ENCODE assay signal across 20 cellular contexts in the genomic region with DNA sequence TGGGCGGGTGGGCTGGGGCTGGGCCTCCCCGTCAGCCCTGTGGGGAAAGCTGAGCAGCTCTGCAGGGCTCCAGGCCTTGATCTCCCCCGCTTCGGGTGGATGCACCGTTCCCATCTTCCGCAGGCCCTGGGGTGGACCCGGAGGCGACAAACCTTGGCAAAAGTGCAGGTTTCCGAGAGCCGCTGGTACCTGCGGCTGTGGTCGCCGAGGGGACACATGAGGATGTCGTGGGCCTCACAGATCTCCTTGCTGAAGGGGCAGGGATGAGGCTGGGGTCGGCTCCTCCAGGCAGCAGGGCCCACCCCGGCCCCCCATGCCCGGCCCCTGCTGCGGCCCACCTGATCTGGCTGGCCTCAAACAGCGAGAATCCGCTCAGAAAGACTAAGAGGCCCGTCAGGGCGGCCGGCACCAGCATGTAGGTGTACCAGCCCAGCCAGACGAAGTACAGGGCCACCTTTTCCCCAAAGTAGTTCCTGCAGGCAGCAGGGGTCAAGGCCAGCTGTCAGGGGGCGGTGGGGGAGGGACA. TPM values are rescaled to one million over a fixed set of nuclear protein-coding genes. Genes with fewer than 3 reads are reported as not detected.
DNase-seq lines count a peak whose midpoint lies in the region; ATAC-seq and TF ChIP-seq lines count a peak whose summit lies in the region.
"Had no signal": no experiment of that assay in that cellular context is flagged by ENCODE, and none has a peak within 500 bp of the region (broad histone marks: within the 10 kb centered on the region; RNA-seq: fewer than 3 reads in every experiment).

No MANE protein-coding gene starts in this region.

- WGBS in right cardiac atrium = 51% methylated on average over 25 of the region's 25 CpGs
- 30 to 44% (median 41%) methylated on average over 22 to 25 of the region's 25 CpGs for WGBS in psoas muscle, 3 donors

- H3K4me1 Mint-ChIP-seq in natural killer cell treated with Interleukin-12 subunit alpha and Interleukin-12 subunit beta and Interleukin-15 and Interleukin-18, amount 100 ng/mL, for 72 hours (ENCODE audit: low read depth in 2 of 2) = no peaks in the 10 kb centered on the region
- no peaks in the 10 kb centered on the region for H3K4me1 Mint-ChIP-seq in natural killer cell

- H3K4me3 ChIP-seq in right cardiac atrium (ENCODE audit: low read length) (no peak overlapping the region), psoas muscle (no peak overlapping the region)
- H3K4me3 ChIP-seq: BLaER1, K562, SK-N-MC had no signal

- no peaks in the 10 kb centered on the region for H3K36me3 Mint-ChIP-seq in natural killer cell treated with Interleukin-12 subunit alpha and Interleukin-12 subunit beta and Interleukin-15 and Interleukin-18, amount 100 ng/mL, for 72 hours
- no peaks in the 10 kb centered on the region for H3K36me3 Mint-ChIP-seq in natural killer cell

- no peaks in the 10 kb centered on the region for H3K9me3 ChIP-seq in right cardiac atrium (ENCODE audit: control insufficient read depth, low read length)
- H3K9me3 ChIP-seq in psoas muscle = no peaks in the 10 kb centered on the region
- H3K9me3 ChIP-seq: BLaER1 had no signal

- DNase-seq in DMS53 (lab: John Stamatoyannopoulos, UW) (peak; percentile 61), DMS53 treated with DMSO at 0.1 percent for 48 hours (lab: John Stamatoyannopoulos, UW; ENCODE audit: unreplicated experiment) (no peak), natural killer cell (no peak), right cardiac atrium (peak in 2 of 3 donors; percentile 36 to 43), psoas muscle (peak; percentile 7 to 31)
- DNase-seq in natural killer cell treated with Interleukin-12 subunit alpha and Interleukin-12 subunit beta and Interleukin-15 and Interleukin-18, amount 100 ng/mL, for 72 hours (ENCODE audit: low spot score) = peak; percentile 57
- DNase-seq: DMS 273 treated with DMSO at 0.1 percent for 48 hours, EL, NCI-H1417, NCI-H187 treated with DMSO at 0.1 percent for 48 hours, NCI-H446, NCI-H774, PC-3 had no signal

- H3K27ac ChIP-seq in right cardiac atrium (ENCODE audit: low read length) (no peak overlapping the region), psoas muscle (no peak overlapping the region)
- H3K27ac ChIP-seq: 22Rv1, BLaER1, SK-N-MC had no signal

- no peaks in the 10 kb centered on the region for H3K27me3 Mint-ChIP-seq in natural killer cell treated with Interleukin-12 subunit alpha and Interleukin-12 subunit beta and Interleukin-15 and Interleukin-18, amount 100 ng/mL, for 72 hours
- peaks cover 0 to 3% of the 10 kb centered on the region in 2 donors for H3K27me3 Mint-ChIP-seq in natural killer cell (ENCODE audit: low read depth in 2 of 2)

- no peak for ATAC-seq in natural killer cell treated with Interleukin-12 subunit alpha and Interleukin-12 subunit beta and Interleukin-15 and Interleukin-18, amount 100 ng/mL, for 72 hours
- no peak for ATAC-seq in natural killer cell
- ATAC-seq in right cardiac atrium = no peak
- ATAC-seq in psoas muscle = no peak
- no peak for ATAC-seq in HG03280 (IDR thresholded peaks at IDR 0.05; ENCODE audit: unreplicated experiment)
- no peak for ATAC-seq in HG02571 (IDR thresholded peaks at IDR 0.05; ENCODE audit: unreplicated experiment)
- ATAC-seq: K562, PC-3 had no signal

- no peaks in the 10 kb centered on the region for H3K27me3 ChIP-seq in right cardiac atrium (ENCODE audit: control insufficient read depth, insufficient read depth)
- H3K27me3 ChIP-seq in psoas muscle (ENCODE audit: insufficient read depth in 3 of 3, low read length in 2 of 3) = peaks cover 0 to 18% (median 4%) of the 10 kb centered on the region in 3 donors
- H3K27me3 ChIP-seq: BLaER1 had no signal

- no peak overlapping the region for H3K4me3 Mint-ChIP-seq in natural killer cell treated with Interleukin-12 subunit alpha and Interleukin-12 subunit beta and Interleukin-15 and Interleukin-18, amount 100 ng/mL, for 72 hours
- H3K4me3 Mint-ChIP-seq in natural killer cell = no peak overlapping the region

- intact Hi-C loops in natural killer cell (cut with micrococcal nuclease) (no loop called here), right cardiac atrium (cut with DNase I) (loop anchor here in 1 of 4 donors (10.0 kb wide), 1 partner anchor 855 kb away; no protein-coding TSS in a partner anchor), psoas muscle (cut with DNase I) (no loop called here)

- no peaks in the 10 kb centered on the region for H3K9me3 Mint-ChIP-seq in natural killer cell treated with Interleukin-12 subunit alpha and Interleukin-12 subunit beta and Interleukin-15 and Interleukin-18, amount 100 ng/mL, for 72 hours
- H3K9me3 Mint-ChIP-seq in natural killer cell = peaks cover 0 to 4% of the 10 kb centered on the region in 2 donors

- H3K4me1 ChIP-seq in right cardiac atrium (ENCODE audit: control insufficient read depth, insufficient read depth, low read length) (no peaks in the 10 kb centered on the region), psoas muscle (no peaks in the 10 kb centered on the region)
- H3K4me1 ChIP-seq: BLaER1 had no signal

- H3K27ac Mint-ChIP-seq in natural killer cell treated with Interleukin-12 subunit alpha and Interleukin-12 subunit beta and Interleukin-15 and Interleukin-18, amount 100 ng/mL, for 72 hours = no peak overlapping the region
- H3K27ac Mint-ChIP-seq in natural killer cell = no peak overlapping the region

- TF ChIP-seq CTCF in natural killer cell (IDR thresholded peaks at IDR 0.05) (no peak), psoas muscle (IDR thresholded peaks at IDR 0.05) (no peak)

- no peaks in the 10 kb centered on the region for H3K36me3 ChIP-seq in psoas muscle (ENCODE audit: insufficient read depth in 1 of 2, low read depth in 1 of 2)

RNA-seq across cellular contexts. Expression of gene ANO9, which starts 11.8 kb away (rescaled TPM):
- 1 to 10 TPM; 2.4 to 6.7 TPM for total RNA-seq in natural killer cell treated with Interleukin-12 subunit alpha and Interleukin-12 subunit beta and Interleukin-15 and Interleukin-18, amount 100 ng/mL, for 72 hours
- total RNA-seq in natural killer cell = 10 to 100 TPM; 15.1 to 21.3 (median 15.1) TPM
- under 1 TPM; 0.14 to 0.46 (median 0.20) TPM for total RNA-seq in right cardiac atrium
- 0.20 TPM for polyA plus RNA-seq in right cardiac atrium
- under 1 TPM in 3 of 4 donors, not detected in 1; 0.09 to 0.59 (median 0.46) TPM for total RNA-seq in psoas muscle
- polyA plus RNA-seq in psoas muscle = under 1 TPM; 0.10 to 0.15 (median 0.10) TPM
- total RNA-seq: H4 had no signal

RNA-seq across cellular contexts. Expression of gene SIGIRR, which starts 15.2 kb away (rescaled TPM):
- 10 to 100 TPM; 39.0 to 44.9 TPM for total RNA-seq in natural killer cell treated with Interleukin-12 subunit alpha and Interleukin-12 subunit beta and Interleukin-15 and Interleukin-18, amount 100 ng/mL, for 72 hours
- total RNA-seq in natural killer cell = 100 to 1,000 TPM; 619 to 690 (median 666) TPM
- 10 to 100 TPM; 28.6 to 42.4 (median 35.1) TPM for total RNA-seq in right cardiac atrium
- 61.8 TPM for polyA plus RNA-seq in right cardiac atrium
- total RNA-seq in psoas muscle = 10 to 100 TPM in 3 of 4 donors, 1 to 10 TPM in 1; 9.9 to 15.9 (median 10.8) TPM
- 10 to 100 TPM; 19.2 to 28.1 (median 20.3) TPM for polyA plus RNA-seq in psoas muscle

RNA-seq across cellular contexts. Expression of gene PTDSS2, which starts 20.1 kb away (rescaled TPM):
- 10 to 100 TPM; 20.6 to 56.9 TPM for total RNA-seq in natural killer cell treated with Interleukin-12 subunit alpha and Interleukin-12 subunit beta and Interleukin-15 and Interleukin-18, amount 100 ng/mL, for 72 hours
- total RNA-seq in natural killer cell (10 to 100 TPM; 21.5 to 25.1 (median 23.4) TPM), right cardiac atrium (10 to 100 TPM; 30.2 to 33.3 (median 30.9) TPM), psoas muscle (10 to 100 TPM; 15.8 to 21.1 (median 20.3) TPM)
- polyA plus RNA-seq in right cardiac atrium (30.7 TPM), psoas muscle (10 to 100 TPM; 11.8 to 26.0 (median 15.4) TPM)

RNA-seq across cellular contexts. Expression of gene PKP3, which starts 36.0 kb away (rescaled TPM):
- total RNA-seq in natural killer cell treated with Interleukin-12 subunit alpha and Interleukin-12 subunit beta and Interleukin-15 and Interleukin-18, amount 100 ng/mL, for 72 hours = not detected
- total RNA-seq in natural killer cell (under 1 TPM in 2 of 3 donors, not detected in 1; 0.29 to 0.56 TPM), right cardiac atrium (under 1 TPM; 0.26 to 0.88 (median 0.63) TPM), psoas muscle (under 1 TPM in 3 of 4 donors, not detected in 1; 0.15 to 0.75 (median 0.25) TPM)
- polyA plus RNA-seq in right cardiac atrium (0.36 TPM), psoas muscle (under 1 TPM in 2 of 3 donors, not detected in 1; 0.10 to 0.13 TPM)

Comparison
In these comparisons a context has a peak if more than half of its experiments do, and no peak if none do; other contexts are left out.
1. DNase-seq: peak in DMS53 (single experiment), natural killer cell treated with Interleukin-12 subunit alpha and Interleukin-12 subunit beta and Interleukin-15 and Interleukin-18, amount 100 ng/mL, for 72 hours (single experiment), right cardiac atrium (2 of 3) and psoas muscle (2 of 2); none in DMS53 treated with DMSO at 0.1 percent for 48 hours (single experiment) and natural killer cell (single experiment).
2. RNA of gene SIGIRR, which starts 15.2 kb away (total RNA-seq): 619 to 690 TPM in natural killer cell; 39.0 to 44.9 TPM in natural killer cell treated with Interleukin-12 subunit alpha and Interleukin-12 subunit beta and Interleukin-15 and Interleukin-18, amount 100 ng/mL, for 72 hours, 28.6 to 42.4 TPM in right cardiac atrium and 9.9 to 15.9 TPM in psoas muscle; every median in the first group is over 10 times any median in the second.